Comparison of ENCODE assay signal across 1 cellular context in the genomic region with DNA sequence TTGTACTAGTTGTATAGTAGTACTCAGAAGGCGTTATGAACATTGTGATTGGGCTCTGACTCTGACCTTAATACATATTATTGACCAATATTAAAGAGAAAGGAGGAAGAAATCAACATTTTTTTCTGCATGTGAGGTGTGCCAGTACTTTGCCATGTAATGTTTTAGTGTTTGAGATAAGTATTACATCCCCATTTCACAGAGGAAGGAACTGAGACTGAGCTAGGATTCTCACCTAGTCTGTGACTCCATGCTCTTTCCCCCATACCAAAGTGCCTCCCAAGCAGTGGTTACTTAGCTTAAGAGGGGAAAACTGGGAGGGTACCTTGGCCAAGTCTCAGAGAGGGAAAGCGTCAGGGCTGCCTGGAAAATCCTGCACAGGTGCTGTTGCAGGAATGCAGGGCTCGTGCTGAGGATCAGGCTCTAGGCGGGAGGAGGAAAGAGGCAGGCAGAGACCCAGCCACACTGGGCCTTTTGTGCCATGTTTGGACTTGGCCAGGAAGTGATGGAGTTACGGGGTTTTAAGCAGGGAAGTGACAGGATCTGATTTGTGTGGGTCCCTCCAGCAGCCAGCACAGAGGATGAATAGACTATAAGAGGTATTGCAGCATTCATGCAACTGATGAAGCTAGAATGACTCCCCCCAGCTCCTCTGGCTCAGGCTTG.
TF ChIP-seq lines count a peak whose summit lies in the region.

No MANE protein-coding gene starts in this region.

TF ChIP-seq in IMR-90, 13 proteins besides CTCF, POLR2A, EP300 and RAD21:
- TF ChIP-seq RFX5 (IDR thresholded peaks at IDR 0.05; ENCODE audit: low read depth, low read length), result no peak
- TF ChIP-seq USF2 (IDR thresholded peaks at IDR 0.05; ENCODE audit: low read depth, low read length), result no peak
- no peak for TF ChIP-seq CEBPB (IDR thresholded peaks at IDR 0.05; ENCODE audit: low read depth, low read length)
- no peak for TF ChIP-seq ELK1 (IDR thresholded peaks at IDR 0.05; ENCODE audit: borderline replicate concordance, low read depth, low read length)
- TF ChIP-seq CHD1 (IDR thresholded peaks at IDR 0.05; ENCODE audit: low read depth, low read length), result no peak
- no peak for TF ChIP-seq RCOR1 (IDR thresholded peaks at IDR 0.05; ENCODE audit: insufficient replicate concordance, low read length)
- TF ChIP-seq MXI1 (IDR thresholded peaks at IDR 0.05; ENCODE audit: borderline replicate concordance, low read depth, low read length), result no peak
- no peak for TF ChIP-seq MAZ (IDR thresholded peaks at IDR 0.05; ENCODE audit: borderline replicate concordance, low read depth, low read length)
- no peak for TF ChIP-seq BHLHE40 (IDR thresholded peaks at IDR 0.05; ENCODE audit: low read depth, low read length)
- TF ChIP-seq SMC3 (IDR thresholded peaks at IDR 0.05; ENCODE audit: low read depth, low read length), result no peak
- no peak for TF ChIP-seq MAFK (IDR thresholded peaks at IDR 0.05; ENCODE audit: low read depth, low read length)
- no peak for TF ChIP-seq NFE2L2 (IDR thresholded peaks at IDR 0.05; ENCODE audit: low read depth, low read length)
